Comparison of ENCODE assay signal across 8 cellular contexts in the genomic region with DNA sequence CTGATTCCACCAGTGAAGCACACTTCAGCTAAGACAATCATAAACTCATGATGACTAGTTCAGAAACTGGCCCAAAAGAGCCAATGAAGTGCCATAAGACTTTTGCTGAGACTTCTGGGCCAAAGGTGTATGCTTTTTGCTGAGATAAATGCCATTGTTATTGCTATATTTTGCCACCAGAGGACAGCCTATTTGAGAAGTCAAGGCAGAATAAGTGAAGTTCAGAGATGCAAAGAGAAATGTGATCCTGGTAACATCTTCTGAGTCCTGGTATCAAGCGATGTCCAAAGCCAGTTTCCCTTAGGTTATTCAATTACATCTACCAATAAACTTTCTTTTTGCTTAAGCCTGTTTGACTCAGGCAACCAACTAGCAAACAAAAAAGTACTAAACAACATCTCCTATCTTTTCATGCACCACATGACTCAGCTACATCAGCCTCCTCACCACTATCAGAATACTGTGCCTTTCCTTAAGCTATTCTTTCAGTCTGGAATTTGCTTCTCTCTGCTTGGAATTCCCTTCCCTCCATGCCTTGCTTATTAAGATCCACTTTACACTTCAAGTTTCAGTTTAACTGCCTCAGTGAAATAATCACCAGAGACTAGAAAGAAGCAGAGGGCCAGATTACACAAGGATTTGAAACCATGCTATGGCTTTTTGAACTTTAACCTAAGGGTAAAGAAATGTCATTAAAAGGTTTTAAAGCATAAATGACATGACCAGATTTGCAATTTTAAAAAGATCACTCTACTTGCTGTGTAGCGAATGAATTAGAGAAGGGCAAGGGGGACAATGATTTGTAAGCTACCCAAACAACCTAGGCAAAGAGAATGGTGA. TPM values are rescaled to one million over a fixed set of nuclear protein-coding genes. Genes with fewer than 3 reads are reported as not detected.
DNase-seq lines count a peak whose midpoint lies in the region; ATAC-seq and TF ChIP-seq lines count a peak whose summit lies in the region.

No MANE protein-coding gene starts in this region.

- no peak for TF ChIP-seq POLR2A in uterus (IDR thresholded peaks at IDR 0.05)

- H3F3A ChIP-seq in PC-3 (ENCODE audit: low read length, unreplicated experiment), result no peaks in the 10 kb centered on the region

- H3K27me3 ChIP-seq in PC-3 (ENCODE audit: low read length) (no peaks in the 10 kb centered on the region), foreskin keratinocyte (no peaks in the 10 kb centered on the region), uterus (no peaks in the 10 kb centered on the region)

- TF ChIP-seq CTCF in PC-3 (conservative IDR thresholded peaks at IDR 0.05; ENCODE audit: low read depth, low read length) (peak; percentile 83), foreskin keratinocyte (conservative IDR thresholded peaks at IDR 0.05) (peak; percentile 68), uterus (IDR thresholded peaks at IDR 0.05) (peak in 3 of 4 experiments; percentile 22 to 27 (median 24))

- no peaks in the 10 kb centered on the region for H3K9me3 ChIP-seq in PC-3 (ENCODE audit: low read length)
- H3K9me3 ChIP-seq in uterus, result no peaks in the 10 kb centered on the region

- H3K36me3 ChIP-seq in PC-3 (ENCODE audit: low read depth, low read length) (no peaks in the 10 kb centered on the region), uterus (no peaks in the 10 kb centered on the region)

- H3K4me1 ChIP-seq in PC-3 (ENCODE audit: insufficient read depth, low read length), result peaks cover 12% of the 10 kb centered on the region
- no peaks in the 10 kb centered on the region for H3K4me1 ChIP-seq in foreskin keratinocyte
- H3K4me1 ChIP-seq in uterus, result no peaks in the 10 kb centered on the region

- peaks cover 26% of the 10 kb centered on the region for H4K20me1 ChIP-seq in PC-3 (ENCODE audit: low read length)

- POLR2A ChIA-PET in PC-3 (lab: Charles Lee; ENCODE audit: unreplicated experiment), result no interaction called here

- H3K4me3 ChIP-seq in PC-3 (ENCODE audit: low read length), result no peak overlapping the region
- no peak overlapping the region for H3K4me3 ChIP-seq in uterus

- peaks cover 39% of the 10 kb centered on the region for H3K79me2 ChIP-seq in PC-3 (ENCODE audit: low read length)

- H3K9ac ChIP-seq in PC-3 (ENCODE audit: low read length), result no peak overlapping the region

- no TSS peak for BruUV-seq in PC-3 (replicated peaks; lab: Mats Ljungman, UMichigan)

- CTCF ChIA-PET in PC-3 (lab: Charles Lee), result interaction anchor here (1.0 kb wide), 1 partner anchor 13 kb away, joined by 3 read pairs; no protein-coding TSS in a partner anchor

- 0 out of 2 replicates have a peak overlapping the region, but pooled peaks have one; percentile 3 for H3K4me2 ChIP-seq in PC-3 (ENCODE audit: low read length)

- H3K27ac ChIP-seq in PC-3 (ENCODE audit: low read length), result no peak overlapping the region
- no peak overlapping the region for H3K27ac ChIP-seq in foreskin keratinocyte
- H3K27ac ChIP-seq in uterus, result no peak overlapping the region

- intact Hi-C loops in left cardiac atrium (cut with DNase I), result no loop called here
- intact Hi-C loops in cardiac septum (cut with DNase I), result no loop called here
- intact Hi-C loops in PC-3 (cut with micrococcal nuclease), result loop anchor here (1.0 kb wide), 2 partner anchors 13 to 25 kb away; no protein-coding TSS in a partner anchor
- intact Hi-C loops in uterus (cut with DNase I; ENCODE audit: low total_unique reads), result no loop called here

- ATAC-seq in left cardiac atrium (peak; percentile 23 to 81), PC-3 (peak; percentile 82), foreskin keratinocyte (peak; percentile 74)

- no peak for DNase-seq in left cardiac atrium
- DNase-seq in cardiac septum (ENCODE audit: low spot score), result no peak
- peak; percentile 84 for DNase-seq in PC-3
- peak in 1 of 2 donors; percentile 42 for DNase-seq in foreskin keratinocyte
- no peak for DNase-seq in uterus
- no peak for DNase-seq in NCI-H2196 treated with DMSO at 0.1 percent for 48 hours (lab: John Stamatoyannopoulos, UW; ENCODE audit: unreplicated experiment)
- no peak for DNase-seq in SK-N-DZ (ENCODE audit: low spot score)
- DNase-seq in NOMO-1 (lab: John Stamatoyannopoulos, UW; ENCODE audit: unreplicated experiment in 2 of 2), result no peak

- H3K9me2 ChIP-seq in PC-3 (replicated peaks; ENCODE audit: low read length), result no peaks in the 10 kb centered on the region

- H2AFZ ChIP-seq in PC-3 (ENCODE audit: low read length), result no peak overlapping the region

RNA-seq across cellular contexts. Expression of a gene that starts 14.0 kb away (rescaled TPM):
- 10 to 100 TPM in 1 of 2 donors, 1 to 10 TPM in 1; 9.5 to 17.2 TPM for total RNA-seq in left cardiac atrium
- total RNA-seq in cardiac septum, result 12.0 TPM
- total RNA-seq in PC-3 (2014; rRNA removed), result 32.0 and 32.4 TPM in 2 replicates
- total RNA-seq in foreskin keratinocyte, result 8.6 and 12.0 TPM in 2 replicates
- polyA plus RNA-seq in foreskin keratinocyte, result 3.6 and 5.5 TPM in 2 replicates
- 10 to 100 TPM in 3 of 4 donors, 1 to 10 TPM in 1; 8.2 to 66.5 (median 35.6) TPM for total RNA-seq in uterus
- 28.1 and 36.8 TPM in 2 replicates for polyA plus RNA-seq in SK-N-DZ (2014; cell fraction: cytosol; rRNA removed)
- polyA plus RNA-seq in SK-N-DZ (2014; cell fraction: nucleus; rRNA removed), result 62.0 and 79.8 TPM in 2 replicates

Comparison
In these comparisons a context has a peak if more than half of its experiments do, and no peak if none do; other contexts are left out.
1. CTCF ChIP-seq: peak in every context shown above with its lines; median percentile 83 in PC-3; 68 in foreskin keratinocyte; 24 in uterus.